Comparison of ENCODE assay signal across 2 cellular contexts in genomic region chr16:68908000-68908313, GRCh38.
TF ChIP-seq lines count a peak whose summit lies in the region.

No MANE protein-coding gene starts in this region.

TF ChIP-seq in HepG2, 621 proteins besides CTCF, POLR2A, EP300 and RAD21:
- TF ChIP-seq NONO (IDR thresholded peaks at IDR 0.05), result no peak
- no peak for TF ChIP-seq NONO (CRISPR knock-in tag; conservative IDR thresholded peaks at IDR 0.05)
- peak; percentile 33; the same call in 1 of the 2 replicates for TF ChIP-seq ATF7 (IDR thresholded peaks at IDR 0.05)
- TF ChIP-seq ATF7 (CRISPR knock-in tag; IDR thresholded peaks at IDR 0.05), result no peak

TF ChIP-seq in H1, 55 proteins besides CTCF, POLR2A, EP300 and RAD21:
- TF ChIP-seq RXRA (IDR thresholded peaks at IDR 0.05; ENCODE audit: insufficient read depth, low read depth, low read length), result no peak
- no peak for TF ChIP-seq NANOG (IDR thresholded peaks at IDR 0.05; ENCODE audit: insufficient read depth, low read depth, low read length, poor library complexity, severe bottlenecking)
- TF ChIP-seq JUND (IDR thresholded peaks at IDR 0.05; ENCODE audit: low read length), result no peak
- no peak for TF ChIP-seq SIX5 (IDR thresholded peaks at IDR 0.05; ENCODE audit: low read depth, low read length)
- TF ChIP-seq MAX (IDR thresholded peaks at IDR 0.05), result no peak
- TF ChIP-seq BCL11A (IDR thresholded peaks at IDR 0.05; ENCODE audit: low read depth in 2 of 2, low read length in 2 of 2), result no peak
- no peak for TF ChIP-seq NRF1 (IDR thresholded peaks at IDR 0.05; ENCODE audit: low read depth, low read length)
- no peak for TF ChIP-seq CHD7 (IDR thresholded peaks at IDR 0.05; ENCODE audit: insufficient replicate concordance, low read length)
- no peak for TF ChIP-seq KDM5A (IDR thresholded peaks at IDR 0.05; ENCODE audit: low read length)
- no peak for TF ChIP-seq CBX5 (IDR thresholded peaks at IDR 0.05; ENCODE audit: low read depth, low read length)
- no peak for TF ChIP-seq CREB1 (IDR thresholded peaks at IDR 0.05)
- no peak for TF ChIP-seq GABPA (IDR thresholded peaks at IDR 0.05; ENCODE audit: borderline replicate concordance, insufficient read depth, low read length)
- TF ChIP-seq KDM1A (IDR thresholded peaks at IDR 0.05; ENCODE audit: borderline replicate concordance, low read length), result no peak
- no peak for TF ChIP-seq RFX5 (IDR thresholded peaks at IDR 0.05; ENCODE audit: borderline replicate concordance, low read depth, low read length)
- no peak for TF ChIP-seq CHD1 (IDR thresholded peaks at IDR 0.05; ENCODE audit: low read depth, low read length)
- no peak for TF ChIP-seq CBX8 (IDR thresholded peaks at IDR 0.05; ENCODE audit: borderline replicate concordance, low read depth, low read length)
- TF ChIP-seq RNF2 (IDR thresholded peaks at IDR 0.05; ENCODE audit: borderline replicate concordance, low read depth, low read length, missing control alignments, poor library complexity, severe bottlenecking), result no peak
- no peak for TF ChIP-seq BRCA1 (IDR thresholded peaks at IDR 0.05; ENCODE audit: low read depth, low read length)
- TF ChIP-seq ATF3 (IDR thresholded peaks at IDR 0.05; ENCODE audit: insufficient read depth, low read depth, low read length), result no peak
